In the genomic region with DNA sequence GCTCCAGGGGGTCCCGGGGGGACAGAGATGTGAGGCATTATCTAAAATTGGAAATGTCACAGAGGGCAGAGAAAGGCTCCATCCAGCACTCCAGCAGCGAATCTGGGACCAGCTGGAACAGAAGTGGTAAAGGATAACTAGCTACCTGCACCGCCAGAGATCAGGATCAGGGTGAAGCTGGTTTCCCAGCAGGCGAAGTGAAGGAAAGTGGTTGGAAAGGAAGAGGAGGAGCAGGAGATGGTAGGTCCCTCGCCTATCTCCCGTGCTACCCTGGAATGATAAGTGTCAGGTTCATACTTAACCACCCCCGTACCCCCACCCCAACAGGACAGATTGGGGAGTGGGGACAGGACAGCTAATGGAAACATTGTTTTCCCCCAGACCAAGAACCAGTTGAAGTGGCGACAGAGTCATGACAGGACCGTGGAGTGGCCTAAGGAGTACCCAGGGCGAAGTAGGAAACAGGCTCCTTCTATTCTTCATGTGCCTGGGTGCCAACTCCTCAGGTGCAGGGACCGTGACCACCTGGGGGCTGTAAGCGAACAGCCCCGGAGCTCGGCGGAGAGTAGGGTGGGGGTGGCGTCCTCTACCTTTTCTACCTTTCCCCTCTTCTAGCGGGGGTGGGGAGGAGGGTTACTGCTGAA, we compare ENCODE assay signal across 8 cellular contexts. TPM values are rescaled to one million over a fixed set of nuclear protein-coding genes. Genes with fewer than 3 reads are reported as not detected.
DNase-seq lines count a peak whose midpoint lies in the region; FAIRE-seq and TF ChIP-seq lines count a peak whose summit lies in the region.

No MANE protein-coding gene starts in this region.

- peaks cover 57% of the 10 kb centered on the region for H3K36me3 Mint-ChIP-seq in activated T-cell treated with anti-CD3 and anti-CD28 coated beads, Interleukin-2, amount 50 U/mL, for 24 hours (ENCODE audit: low read depth)

- H3K9me3 ChIP-seq in adipocyte (ENCODE audit: control insufficient read depth, low read length): no peaks in the 10 kb centered on the region
- H3K9me3 ChIP-seq in kidney (ENCODE audit: control insufficient read depth in 1 of 2, low read length in 2 of 2): no peaks in the 10 kb centered on the region
- H3K9me3 ChIP-seq in testis: no peaks in the 10 kb centered on the region

- no peaks in the 10 kb centered on the region for H3K27me3 ChIP-seq in adipocyte (replicated peaks; ENCODE audit: control insufficient read depth, insufficient read depth, low read length)
- H3K27me3 ChIP-seq in testis: no peaks in the 10 kb centered on the region

- no peaks in the 10 kb centered on the region for H3K9me3 Mint-ChIP-seq in activated T-cell treated with anti-CD3 and anti-CD28 coated beads, Interleukin-2, amount 50 U/mL, for 24 hours

- peak overlapping the region; percentile 94 for H3K4me3 Mint-ChIP-seq in activated T-cell treated with anti-CD3 and anti-CD28 coated beads, Interleukin-2, amount 50 U/mL, for 24 hours

- no peaks in the 10 kb centered on the region for H3K27me3 Mint-ChIP-seq in activated T-cell treated with anti-CD3 and anti-CD28 coated beads, Interleukin-2, amount 50 U/mL, for 24 hours

- H3K27ac ChIP-seq in kidney (ENCODE audit: low read depth in 2 of 2, low read length in 2 of 2): peak overlapping the region; percentile 95 to 96
- peak overlapping the region; percentile 91 to 95 for H3K27ac ChIP-seq in testis

- H3K4me3 ChIP-seq in adipocyte (ENCODE audit: low read length) (peak overlapping the region; percentile 92), kidney (ENCODE audit: low read length in 2 of 2) (peak overlapping the region; percentile 97 to 98), testis (peak overlapping the region; percentile 80 to 86)

- peak overlapping the region; percentile 99 for H3K27ac Mint-ChIP-seq in activated T-cell treated with anti-CD3 and anti-CD28 coated beads, Interleukin-2, amount 50 U/mL, for 24 hours

- H3K36me3 ChIP-seq in adipocyte (ENCODE audit: control insufficient read depth, insufficient read depth, low read length, severe bottlenecking): peaks cover 32% of the 10 kb centered on the region
- H3K36me3 ChIP-seq in kidney (ENCODE audit: control insufficient read depth in 1 of 2, insufficient read depth in 2 of 2, low read length in 2 of 2): peaks cover 15 to 40% of the 10 kb centered on the region in 2 donors
- no peaks in the 10 kb centered on the region for H3K36me3 ChIP-seq in testis (ENCODE audit: low read depth, missing control alignments)

- H3K9ac ChIP-seq in adipocyte (ENCODE audit: low read length): peak overlapping the region; percentile 94
- peak overlapping the region; percentile 97 to 98 for H3K9ac ChIP-seq in kidney (ENCODE audit: low read length in 2 of 2)

- intact Hi-C loops in kidney (cut with DNase I): no loop called here
- intact Hi-C loops in testis (cut with DNase I; ENCODE audit: low total_unique reads): no loop called here

- TF ChIP-seq CTCF in kidney (IDR thresholded peaks at IDR 0.05; ENCODE audit: borderline replicate concordance, extremely low read depth, insufficient read depth) (no peak), testis (IDR thresholded peaks at IDR 0.05) (no peak), GM13977 (IDR thresholded peaks at IDR 0.05; ENCODE audit: extremely low read depth, insufficient read depth, missing control alignments) (no peak)

- TF ChIP-seq POLR2A in testis (IDR thresholded peaks at IDR 0.05): no peak

- DNase-seq in activated T-cell treated with anti-CD3 and anti-CD28 coated beads, Interleukin-2, amount 50 U/mL, for 24 hours: no peak
- DNase-seq in activated T-cell treated with anti-CD3 and anti-CD28 coated beads for 4 hours: no peak
- DNase-seq in adipocyte (ENCODE audit: low read depth): no peak
- peak; percentile 39 for DNase-seq in kidney
- no peak for DNase-seq in testis
- DNase-seq in GM13977 (ENCODE audit: low spot score): no peak
- DNase-seq in NCI-H187 treated with DMSO at 0.1 percent for 48 hours (lab: John Stamatoyannopoulos, UW): no peak
- no peak for DNase-seq in GM19240 (ENCODE audit: insufficient read length, low spot score)

- H3K4me1 ChIP-seq in adipocyte (ENCODE audit: control insufficient read depth, insufficient read depth, low read length) (peaks cover 42% of the 10 kb centered on the region), kidney (ENCODE audit: control insufficient read depth in 1 of 2, insufficient read depth in 1 of 2, low read depth in 1 of 2, low read length in 2 of 2) (peaks cover 12 to 21% of the 10 kb centered on the region in 2 donors), testis (peaks cover 19% of the 10 kb centered on the region)

- H3K4me1 Mint-ChIP-seq in activated T-cell treated with anti-CD3 and anti-CD28 coated beads, Interleukin-2, amount 50 U/mL, for 24 hours (ENCODE audit: low read depth): peaks cover 65% of the 10 kb centered on the region

- 10 to 11% methylated on average over 17 of the region's 17 CpGs for WGBS in testis, 2 donors

- no peak for FAIRE-seq in kidney (lab: Jason Lieb, UNC)

- in situ Hi-C loops in GM13977 (cut with MboI; ENCODE audit: low pct_unique_long_range_greater_than_20kb, low sequenced_read_pairs, unreplicated experiment): loop anchor here (25.0 kb wide), 1 partner anchor 536 kb away; the partner anchor contains the start of genes FCRLA and FCRLB

RNA-seq across cellular contexts. Expression of gene B4GALT3, which starts 0.7 kb away (rescaled TPM):
- total RNA-seq in kidney: 22.9 TPM
- polyA plus RNA-seq in kidney (ENCODE audit: insufficient read depth, low read depth, low replicate concordance): 33.5 TPM
- total RNA-seq in testis: 10 to 100 TPM; 46.3 to 62.2 TPM
- 56.2 TPM for polyA plus RNA-seq in testis (ENCODE audit: insufficient read depth, low read depth, low replicate concordance)

RNA-seq across cellular contexts. Expression of gene PPOX, which starts 10.4 kb away (rescaled TPM):
- total RNA-seq in kidney (23.6 TPM), testis (10 to 100 TPM; 19.5 to 24.8 TPM)
- polyA plus RNA-seq in kidney (ENCODE audit: insufficient read depth, low read depth, low replicate concordance) (29.4 TPM), testis (ENCODE audit: insufficient read depth, low read depth, low replicate concordance) (20.5 TPM)

RNA-seq across cellular contexts. Expression of gene USP21, which starts 17.3 kb away (rescaled TPM):
- 26.3 TPM for total RNA-seq in kidney
- 27.7 TPM for polyA plus RNA-seq in kidney (ENCODE audit: insufficient read depth, low read depth, low replicate concordance)
- total RNA-seq in testis: 10 to 100 TPM; 49.5 to 51.2 TPM
- polyA plus RNA-seq in testis (ENCODE audit: insufficient read depth, low read depth, low replicate concordance): 45.6 TPM

RNA-seq across cellular contexts. Expression of gene ADAMTS4, which starts 22.3 kb away (rescaled TPM):
- total RNA-seq in kidney (14.0 TPM), testis (1 to 10 TPM; 2.4 to 3.2 TPM)
- polyA plus RNA-seq in kidney (ENCODE audit: insufficient read depth, low read depth, low replicate concordance) (0.26 TPM), testis (ENCODE audit: insufficient read depth, low read depth, low replicate concordance) (2.7 TPM)

RNA-seq across cellular contexts. Expression of gene UFC1, which starts 22.8 kb away (rescaled TPM):
- total RNA-seq in kidney (96.9 TPM), testis (10 to 100 TPM; 36.9 to 68.3 TPM)
- polyA plus RNA-seq in kidney (ENCODE audit: insufficient read depth, low read depth, low replicate concordance) (175 TPM), testis (ENCODE audit: insufficient read depth, low read depth, low replicate concordance) (129 TPM)
